ENCODE assay signal across 25 cellular contexts in the genomic region with DNA sequence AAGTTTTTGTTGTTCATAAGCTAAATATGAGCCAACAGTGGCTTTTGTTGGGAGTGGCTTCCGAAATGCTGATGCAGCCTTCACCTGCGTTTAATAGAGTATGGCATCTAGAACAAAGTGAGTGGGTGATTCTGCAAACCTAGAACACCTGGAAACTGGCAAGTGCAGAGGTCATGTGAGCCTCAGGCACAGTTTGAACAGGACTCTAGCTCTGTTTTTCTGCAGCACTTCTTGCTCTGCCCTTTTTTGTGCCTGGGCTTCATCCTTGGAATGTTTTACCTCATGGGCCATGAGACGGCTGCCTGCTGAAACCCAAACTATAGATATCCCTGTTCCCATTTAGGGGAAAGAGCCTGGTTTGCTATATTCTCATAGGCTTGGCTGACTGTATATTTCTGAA.
"Had no signal": no experiment of that assay in that cellular context is flagged by ENCODE, and none has a peak within 500 bp of the region (broad histone marks: within the 10 kb centered on the region; RNA-seq: fewer than 3 reads in every experiment).

No MANE protein-coding gene starts in this region.

- H3K27ac ChIP-seq: body of pancreas, Peyer's patch, RWPE1, SJCRH30 had no signal

- ATAC-seq: activated CD8-positive, alpha-beta T cell treated with anti-CD3 and anti-CD28 coated beads, Interleukin-2, amount 10 ng/mL, durations not matched to agents 7 days and 5 days; body of pancreas; K562; T-helper 17 cell; WTC11 had no signal

- H3K9me3 ChIP-seq: body of pancreas, Peyer's patch, SJCRH30 had no signal

- DNase-seq: activated CD4-positive, alpha-beta T cell treated with anti-CD3 and anti-CD28 coated beads for 48 hours; activated CD4-positive, alpha-beta T cell treated with anti-CD3 and anti-CD28 coated beads, Interleukin-2, amount 50 U/mL, for 4 hours; activated CD4-positive, CD25-positive, alpha-beta regulatory T cell treated with anti-CD3 and anti-CD28 coated beads, Interleukin-2, amount 50 U/mL, for 72 hours; activated CD8-positive, alpha-beta T cell treated with anti-CD3 and anti-CD28 coated beads, Interleukin-2, amount 10 ng/mL, durations not matched to agents 7 days and 5 days; activated effector memory CD4-positive, alpha-beta T cell treated with Interleukin-2 at 50 U/mL for 16 hours; activated naive CD4-positive, alpha-beta T cell; activated T-cell treated with anti-CD3 and anti-CD28 coated beads, Interleukin-2, amount 50 U/mL, for 24 hours; aorta; body of pancreas; Karpas-422; MM.1S; NCI-H1105; NCI-H1436; NCI-H1694 treated with DMSO at 0.1 percent for 48 hours; NCI-H2081; NCI-H446; NCI-H524; Peyer's patch; Right ventricle myocardium superior; SJCRH30; T-helper 17 cell; T-helper 9 cell had no signal

- H3K27me3 ChIP-seq: body of pancreas, Peyer's patch, SJCRH30 had no signal

- H3K4me1 ChIP-seq: SJCRH30 had no signal

- H3K36me3 ChIP-seq: Peyer's patch, SJCRH30 had no signal

- H3K4me3 ChIP-seq: body of pancreas, K562, Peyer's patch, SJCRH30 had no signal
